In the genomic region with DNA sequence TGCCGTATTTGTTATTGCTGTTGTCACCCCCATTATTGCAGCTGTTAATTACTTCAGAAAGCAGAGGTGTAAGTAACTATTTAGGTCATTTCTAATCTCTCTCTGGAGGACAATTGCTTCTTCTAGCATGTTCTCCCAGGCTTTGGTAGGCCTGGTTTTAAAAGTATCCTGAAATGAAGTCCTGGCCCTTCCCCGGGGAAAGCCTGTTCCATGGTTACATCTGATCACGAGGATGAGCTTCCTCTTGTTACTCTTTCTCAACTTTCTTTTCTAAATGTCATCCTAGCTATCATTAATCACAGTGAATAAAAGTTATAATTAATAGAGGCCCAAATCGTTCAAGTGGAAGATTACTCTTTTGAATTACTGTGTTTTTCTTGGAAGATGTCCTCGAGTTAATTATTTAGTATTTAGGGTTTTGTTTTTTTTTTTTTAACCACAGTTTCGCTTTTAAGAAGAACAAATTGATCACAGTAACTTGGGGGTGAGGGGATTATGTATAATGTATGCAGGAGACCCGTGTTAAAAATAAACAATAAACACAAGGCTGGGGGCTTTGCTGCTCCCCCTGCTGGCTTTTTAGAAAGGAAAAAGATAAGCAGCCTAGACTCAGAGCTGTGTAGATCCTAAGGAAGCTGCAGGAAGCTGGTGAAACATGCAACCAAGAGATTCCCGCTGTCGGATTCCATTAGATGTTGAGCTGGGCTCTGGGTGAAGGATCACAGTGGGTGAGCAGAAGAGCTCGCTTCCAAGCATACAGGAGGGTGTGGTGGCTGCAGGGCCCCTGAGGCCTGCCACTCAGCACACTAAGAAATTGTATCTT, we compare ENCODE assay signal across 14 cellular contexts.
DNase-seq lines count a peak whose midpoint lies in the region; ATAC-seq lines count a peak whose summit lies in the region.
"Had no signal": no experiment of that assay in that cellular context is flagged by ENCODE, and none has a peak within 500 bp of the region (broad histone marks: within the 10 kb centered on the region; RNA-seq: fewer than 3 reads in every experiment).

No MANE protein-coding gene starts in this region.

- H3K4me3 ChIP-seq in skin epidermis: no peak overlapping the region
- H3K4me3 ChIP-seq: dorsolateral prefrontal cortex had no signal

- ATAC-seq in activated CD8-positive, alpha-beta memory T cell treated with anti-CD3 and anti-CD28 coated beads, Interleukin-2, amount 10 ng/mL, durations not matched to agents 7 days and 5 days: peak; percentile 9

- H3K36me3 Mint-ChIP-seq in activated CD8-positive, alpha-beta memory T cell treated with anti-CD3 and anti-CD28 coated beads, Interleukin-2, amount 10 ng/mL, durations not matched to agents 7 days and 5 days: peaks cover 1% of the 10 kb centered on the region
- H3K36me3 Mint-ChIP-seq in activated naive CD4-positive, alpha-beta T cell treated with anti-CD3 and anti-CD28 coated beads, Interleukin-2, amount 10 ng/mL, durations not matched to agents 7 days and 5 days: peaks cover 20% of the 10 kb centered on the region
- H3K36me3 Mint-ChIP-seq: activated CD4-positive, alpha-beta memory T cell treated with anti-CD3 and anti-CD28 coated beads for 36 hours had no signal

- H3K27ac Mint-ChIP-seq in activated CD8-positive, alpha-beta memory T cell treated with anti-CD3 and anti-CD28 coated beads, Interleukin-2, amount 10 ng/mL, durations not matched to agents 7 days and 5 days: peak overlapping the region; percentile 34
- no peak overlapping the region for H3K27ac Mint-ChIP-seq in activated naive CD4-positive, alpha-beta T cell treated with anti-CD3 and anti-CD28 coated beads, Interleukin-2, amount 10 ng/mL, durations not matched to agents 7 days and 5 days
- H3K27ac Mint-ChIP-seq: activated CD4-positive, alpha-beta memory T cell treated with anti-CD3 and anti-CD28 coated beads for 36 hours; memory B cell had no signal

- no peak for DNase-seq in activated CD8-positive, alpha-beta memory T cell treated with anti-CD3 and anti-CD28 coated beads, Interleukin-2, amount 10 ng/mL, durations not matched to agents 7 days and 5 days
- no peak for DNase-seq in activated CD8-positive, alpha-beta memory T cell treated with anti-CD3 and anti-CD28 coated beads, Interleukin-2, amount 50 U/mL, for 48 hours
- peak; percentile 18 for DNase-seq in NCI-H2227 treated with DMSO at 0.1 percent for 48 hours (lab: John Stamatoyannopoulos, UW)
- DNase-seq in fibroblast of gingiva (ENCODE audit: low read depth): peak; percentile 61
- DNase-seq in germinal center (ENCODE audit: low spot score): no peak
- no peak for DNase-seq in activated naive CD4-positive, alpha-beta T cell treated with anti-CD3 and anti-CD28 coated beads, Interleukin-2, amount 10 ng/mL, durations not matched to agents 7 days and 5 days
- DNase-seq in activated T-cell treated with anti-CD3 and anti-CD28 coated beads, Interleukin-2, amount 50 U/mL, for 48 hours: no peak
- DNase-seq: activated CD4-positive, alpha-beta memory T cell treated with anti-CD3 and anti-CD28 coated beads for 36 hours; CD8-positive, alpha-beta memory T cell; NCI-H510A; stimulated activated CD4-positive, alpha-beta T cell treated with anti-CD3 and anti-CD28 coated beads, Interleukin-4, amount 100 ng/mL, for 24 hours had no signal

- no peaks in the 10 kb centered on the region for H3K9me3 Mint-ChIP-seq in activated CD8-positive, alpha-beta memory T cell treated with anti-CD3 and anti-CD28 coated beads, Interleukin-2, amount 10 ng/mL, durations not matched to agents 7 days and 5 days (ENCODE audit: low read depth)
- peaks cover 6% of the 10 kb centered on the region for H3K9me3 Mint-ChIP-seq in activated naive CD4-positive, alpha-beta T cell treated with anti-CD3 and anti-CD28 coated beads, Interleukin-2, amount 10 ng/mL, durations not matched to agents 7 days and 5 days
- H3K9me3 Mint-ChIP-seq: activated CD4-positive, alpha-beta memory T cell treated with anti-CD3 and anti-CD28 coated beads for 36 hours; CD8-positive, alpha-beta memory T cell had no signal

- H3K27ac ChIP-seq in skin epidermis: peak overlapping the region in 11 of 21 experiments; percentile 5 to 73 (median 20)

- H3K4me1 Mint-ChIP-seq in activated CD8-positive, alpha-beta memory T cell treated with anti-CD3 and anti-CD28 coated beads, Interleukin-2, amount 10 ng/mL, durations not matched to agents 7 days and 5 days: peaks cover 17% of the 10 kb centered on the region
- peaks cover 56% of the 10 kb centered on the region for H3K4me1 Mint-ChIP-seq in activated naive CD4-positive, alpha-beta T cell treated with anti-CD3 and anti-CD28 coated beads, Interleukin-2, amount 10 ng/mL, durations not matched to agents 7 days and 5 days
- H3K4me1 Mint-ChIP-seq: memory B cell had no signal

- CTCF ChIA-PET in activated CD8-positive, alpha-beta memory T cell treated with anti-CD3 and anti-CD28 coated beads, Interleukin-2, amount 10 ng/mL, durations not matched to agents 7 days and 5 days (lab: Charles Lee): interaction anchor here (0.5 to 2.0 kb wide), 8 partner anchors 9 to 859 kb away, joined by 3 to 12 read pairs (median 3); no protein-coding TSS in a partner anchor
- CTCF ChIA-PET in activated naive CD4-positive, alpha-beta T cell treated with anti-CD3 and anti-CD28 coated beads, Interleukin-2, amount 10 ng/mL, durations not matched to agents 7 days and 5 days (lab: Charles Lee): interaction anchor here (0.6 to 1.5 kb wide), 6 partner anchors 11 to 422 kb away, joined by 3 to 4 read pairs (median 3); no protein-coding TSS in a partner anchor

- peaks cover 2% of the 10 kb centered on the region for H3K27me3 Mint-ChIP-seq in activated CD8-positive, alpha-beta memory T cell treated with anti-CD3 and anti-CD28 coated beads, Interleukin-2, amount 10 ng/mL, durations not matched to agents 7 days and 5 days
- peaks cover 5% of the 10 kb centered on the region for H3K27me3 Mint-ChIP-seq in activated naive CD4-positive, alpha-beta T cell treated with anti-CD3 and anti-CD28 coated beads, Interleukin-2, amount 10 ng/mL, durations not matched to agents 7 days and 5 days
- H3K27me3 Mint-ChIP-seq: activated CD4-positive, alpha-beta memory T cell treated with anti-CD3 and anti-CD28 coated beads for 36 hours had no signal

- no peak overlapping the region for H3K4me3 Mint-ChIP-seq in activated CD8-positive, alpha-beta memory T cell treated with anti-CD3 and anti-CD28 coated beads, Interleukin-2, amount 10 ng/mL, durations not matched to agents 7 days and 5 days
- H3K4me3 Mint-ChIP-seq in activated naive CD4-positive, alpha-beta T cell treated with anti-CD3 and anti-CD28 coated beads, Interleukin-2, amount 10 ng/mL, durations not matched to agents 7 days and 5 days: no peak overlapping the region
- H3K4me3 Mint-ChIP-seq: activated CD4-positive, alpha-beta memory T cell treated with anti-CD3 and anti-CD28 coated beads for 36 hours; memory B cell had no signal

Comparison
In these comparisons a context has a peak if more than half of its experiments do, and no peak if none do; other contexts are left out.
1. DNase-seq: peak in NCI-H2227 treated with DMSO at 0.1 percent for 48 hours (single experiment) and fibroblast of gingiva (single experiment); none in activated CD8-positive, alpha-beta memory T cell treated with anti-CD3 and anti-CD28 coated beads, Interleukin-2, amount 10 ng/mL, durations not matched to agents 7 days and 5 days (single experiment), activated CD8-positive, alpha-beta memory T cell treated with anti-CD3 and anti-CD28 coated beads, Interleukin-2, amount 50 U/mL, for 48 hours (single experiment), germinal center (single experiment), activated naive CD4-positive, alpha-beta T cell treated with anti-CD3 and anti-CD28 coated beads, Interleukin-2, amount 10 ng/mL, durations not matched to agents 7 days and 5 days (single experiment) and activated T-cell treated with anti-CD3 and anti-CD28 coated beads, Interleukin-2, amount 50 U/mL, for 48 hours (0 of 2).